ENCODE assay signal across 26 cellular contexts in the genomic region with DNA sequence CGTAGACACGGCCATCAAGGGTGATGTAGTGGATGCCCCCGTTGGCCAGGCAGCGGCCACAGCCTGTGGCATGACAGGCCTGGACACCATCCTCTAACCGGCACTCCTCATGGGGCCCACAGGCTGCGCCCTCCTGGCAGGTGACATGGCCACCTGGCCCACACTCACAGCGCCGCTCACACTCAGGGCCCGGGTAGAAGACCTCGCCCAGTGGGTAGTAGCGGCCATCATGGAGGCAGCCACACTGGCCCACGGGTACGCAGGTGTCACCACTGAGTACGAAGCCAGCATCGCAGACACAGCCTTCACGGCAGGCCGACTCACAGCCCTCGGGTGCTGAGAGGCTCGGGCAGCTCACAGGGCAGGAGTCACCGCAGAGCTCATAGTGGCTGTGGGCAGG. TPM values are rescaled to one million over a fixed set of nuclear protein-coding genes. Genes with fewer than 3 reads are reported as not detected.
A peak's percentile ranks its signal among the peaks of the same experiment; 100 is the strongest.
DNase-seq lines count a peak whose midpoint lies in the region; ATAC-seq, FAIRE-seq and TF ChIP-seq lines count a peak whose summit lies in the region.
"Had no signal": no experiment of that assay in that cellular context is flagged by ENCODE, and none has a peak within 500 bp of the region (broad histone marks: within the 10 kb centered on the region; RNA-seq: fewer than 3 reads in every experiment).

No MANE protein-coding gene starts in this region.

- H3K36me3 ChIP-seq in HepG2 (replicated peaks in 1 of 2; ENCODE audit: control insufficient read depth in 1 of 2, insufficient read depth in 2 of 2, low read length in 2 of 2) (no peaks in the 10 kb centered on the region; a peak in 2 of 5 replicates), right lobe of liver (no peaks in the 10 kb centered on the region), endodermal cell (ENCODE audit: control insufficient read depth, insufficient read depth, low read length) (no peaks in the 10 kb centered on the region), neuronal stem cell (replicated peaks in 1 of 2; ENCODE audit: control insufficient read depth in 2 of 2, insufficient read depth in 2 of 2, low read length in 2 of 2) (no peaks in the 10 kb centered on the region)
- H3K36me3 ChIP-seq: BE2C had no signal

- BruUV-seq in HepG2 (replicated peaks; lab: Mats Ljungman, UMichigan), result no TSS peak

- no peak for DNase-seq in HepG2 (ENCODE audit: low spot score)
- DNase-seq in right lobe of liver, result no peak
- peak; percentile 33 for DNase-seq in endodermal cell
- no peak for DNase-seq in neuronal stem cell (ENCODE audit: low spot score)
- DNase-seq: 8988T; ACHN; AML-193; BE2C; CD4-positive, alpha-beta T cell; CD8-positive, alpha-beta memory T cell; DMS 273 treated with DMSO at 0.1 percent for 48 hours; DMS79; EL; GDM1; GOT3; HCEC 1CT had no signal

- no peak for FAIRE-seq in HepG2 (lab: Jason Lieb, UNC)
- FAIRE-seq: A549, D721Med, GM12878, GM18507, H54 had no signal

- POLR2A ChIA-PET in HepG2 (lab: Yijun Ruan, JAX), result no interaction called here

- in situ Hi-C loops in HepG2 (cut with HindIII; ENCODE audit: extremely low pct_ligation_motif_present, low pct_unique_long_range_greater_than_20kb), result no loop called here

- no peaks in the 10 kb centered on the region for H3K9me3 Mint-ChIP-seq in endodermal cell
- H3K9me3 Mint-ChIP-seq: CD4-positive, alpha-beta T cell; CD8-positive, alpha-beta memory T cell had no signal

- no peak for TF ChIP-seq RAD21 in HepG2 (CRISPR knock-in tag; IDR thresholded peaks at IDR 0.05)

- H3K27me3 ChIP-seq in HepG2 (ENCODE audit: control insufficient read depth in 1 of 2, insufficient read depth in 2 of 2, low read length in 2 of 2), result no peaks in the 10 kb centered on the region
- H3K27me3 ChIP-seq in right lobe of liver, result no peaks in the 10 kb centered on the region
- no peaks in the 10 kb centered on the region for H3K27me3 ChIP-seq in endodermal cell (ENCODE audit: control insufficient read depth, insufficient read depth, low read length, poor library complexity, severe bottlenecking)
- no peaks in the 10 kb centered on the region for H3K27me3 ChIP-seq in neuronal stem cell (ENCODE audit: control insufficient read depth in 3 of 3, insufficient read depth in 3 of 3, low read depth in 1 of 3, low read length in 3 of 3)
- H3K27me3 ChIP-seq: BE2C; BLaER1 treated with 17β-estradiol and CSF1 and Interleukin-3, amounts not matched to agents 10 nM and 100 nM had no signal

- WGBS in HepG2 (ENCODE audit: low lambda C conversion rate), result 93% methylated on average over 8 of the region's 20 CpGs
- 92% methylated on average over 2 of the region's 20 CpGs for WGBS in right lobe of liver (ENCODE audit: insufficient coverage, low coverage, low lambda C conversion rate, missing lambda C conversion rate)
- WGBS in endodermal cell (ENCODE audit: insufficient coverage in 1 of 2, insufficient read length in 1 of 2), 2 experiments, result 94 to 96% methylated on average over 17 to 20 of the region's 20 CpGs
- WGBS in neuronal stem cell (ENCODE audit: extremely low coverage in 2 of 2, insufficient read length in 2 of 2, insufficient replicate concordance in 1 of 2), 2 donors, result no CpG with 5 or more reads among the region's 20 CpGs

- no peak overlapping the region for H2BK15ac ChIP-seq in neuronal stem cell (ENCODE audit: low read length)

- H4K20me1 ChIP-seq in HepG2 (ENCODE audit: insufficient read depth, low read length), result no peaks in the 10 kb centered on the region

- H3K27ac ChIP-seq in HepG2 (ENCODE audit: extremely low read length, insufficient read depth, low read length), result no peak overlapping the region
- no peak overlapping the region for H3K27ac ChIP-seq in right lobe of liver
- H3K27ac ChIP-seq in endodermal cell (ENCODE audit: low read depth, low read length), result no peak overlapping the region
- H3K27ac ChIP-seq in neuronal stem cell (replicated peaks; ENCODE audit: low read length), result no peak overlapping the region
- H3K27ac ChIP-seq: A549; BLaER1 treated with 17β-estradiol and CSF1 and Interleukin-3, amounts not matched to agents 10 nM and 100 nM had no signal

- H3K4me3 Mint-ChIP-seq in endodermal cell, result no peak overlapping the region
- H3K4me3 Mint-ChIP-seq: CD14-positive monocyte; CD4-positive, alpha-beta T cell; CD8-positive, alpha-beta memory T cell had no signal

- no peak overlapping the region for H4K91ac ChIP-seq in neuronal stem cell (ENCODE audit: low read depth, low read length, poor library complexity)

- peaks cover 7% of the 10 kb centered on the region for H3K27me3 Mint-ChIP-seq in endodermal cell (ENCODE audit: insufficient read depth)
- H3K27me3 Mint-ChIP-seq: CD4-positive, alpha-beta T cell; CD8-positive, alpha-beta memory T cell had no signal

- H4K8ac ChIP-seq in neuronal stem cell (ENCODE audit: low read depth, low read length), result peak overlapping the region; percentile 6

- peak overlapping the region; percentile 58 for H3K18ac ChIP-seq in neuronal stem cell (ENCODE audit: low read length)

- peaks cover 6% of the 10 kb centered on the region for H3K4me1 Mint-ChIP-seq in endodermal cell
- H3K4me1 Mint-ChIP-seq: CD14-positive monocyte; CD8-positive, alpha-beta memory T cell had no signal

- TF ChIP-seq CTCF in HepG2 (CRISPR knock-in tag; IDR thresholded peaks at IDR 0.05), result no peak
- no peak for TF ChIP-seq CTCF in right lobe of liver (IDR thresholded peaks at IDR 0.05)
- no peak for TF ChIP-seq CTCF in endodermal cell (conservative IDR thresholded peaks at IDR 0.05)

- H2BK120ac ChIP-seq in neuronal stem cell (ENCODE audit: low read depth, low read length), result no peak overlapping the region

- no peaks in the 10 kb centered on the region for H3K36me3 Mint-ChIP-seq in endodermal cell (ENCODE audit: low read depth)
- H3K36me3 Mint-ChIP-seq: CD14-positive monocyte had no signal

- no peak overlapping the region for H3K27ac Mint-ChIP-seq in endodermal cell
- H3K27ac Mint-ChIP-seq: CD14-positive monocyte; CD4-positive, alpha-beta T cell; CD8-positive, alpha-beta memory T cell had no signal

- CTCF ChIA-PET in HepG2 (lab: Yijun Ruan, JAX; ENCODE audit: low intra/inter-chr PET ratio, low total read pairs), result no interaction called here

- peak overlapping the region; percentile 58 for H2BK12ac ChIP-seq in neuronal stem cell (ENCODE audit: low read length)

- no peak overlapping the region for H3K4me2 ChIP-seq in HepG2 (ENCODE audit: low read depth, low read length)
- H3K4me2 ChIP-seq in neuronal stem cell (ENCODE audit: insufficient read depth, low read length, poor library complexity, severe bottlenecking), result no peak overlapping the region
- H3K4me2 ChIP-seq: A549; BLaER1 treated with 17β-estradiol and CSF1 and Interleukin-3, amounts not matched to agents 10 nM and 100 nM had no signal

- H2AK5ac ChIP-seq in neuronal stem cell (ENCODE audit: low read depth, low read length), result peak overlapping the region; percentile 89

- no peak overlapping the region for H2BK5ac ChIP-seq in neuronal stem cell (ENCODE audit: low read length)

- H2AFZ ChIP-seq in HepG2 (ENCODE audit: low read length), result no peak overlapping the region
- no peak overlapping the region for H2AFZ ChIP-seq in neuronal stem cell (ENCODE audit: low read length)

- H3K4me1 ChIP-seq in HepG2 (ENCODE audit: insufficient read depth, low read length) (no peaks in the 10 kb centered on the region), right lobe of liver (no peaks in the 10 kb centered on the region), endodermal cell (ENCODE audit: control insufficient read depth, insufficient read depth, low read length) (no peaks in the 10 kb centered on the region), neuronal stem cell (ENCODE audit: control insufficient read depth in 2 of 2, insufficient read depth in 1 of 2, low read depth in 1 of 2, low read length in 2 of 2) (peaks cover 0 to 5% of the 10 kb centered on the region in 2 donors)
- H3K4me1 ChIP-seq: A549; BE2C; BLaER1 treated with 17β-estradiol and CSF1 and Interleukin-3, amounts not matched to agents 10 nM and 100 nM had no signal

- no peak overlapping the region for H3K23ac ChIP-seq in neuronal stem cell (ENCODE audit: low read depth, low read length, poor library complexity)

- TF ChIP-seq POLR2A in HepG2 (IDR thresholded peaks at IDR 0.05; ENCODE audit: insufficient read depth in 1 of 2, low read depth in 2 of 2, low read length in 2 of 2) (no peak), right lobe of liver (IDR thresholded peaks at IDR 0.05) (no peak)

- H3K4me3 ChIP-seq in HepG2 (replicated peaks in 1 of 3; ENCODE audit: insufficient read depth in 1 of 3, low read depth in 2 of 3, low read length in 3 of 3), result no peak overlapping the region
- H3K4me3 ChIP-seq in right lobe of liver, result no peak overlapping the region
- H3K4me3 ChIP-seq in endodermal cell (ENCODE audit: low read length), result no peak overlapping the region
- peak overlapping the region in 1 of 2 donors; percentile 66 for H3K4me3 ChIP-seq in neuronal stem cell (ENCODE audit: low read length in 2 of 2)
- H3K4me3 ChIP-seq: A549; BLaER1 treated with 17β-estradiol and CSF1 and Interleukin-3, amounts not matched to agents 10 nM and 100 nM; GM12878 had no signal

- ATAC-seq in HepG2 (no peak), right lobe of liver (no peak), HG03095 (IDR thresholded peaks at IDR 0.05; ENCODE audit: unreplicated experiment) (no peak), HG03175 (IDR thresholded peaks at IDR 0.05; ENCODE audit: unreplicated experiment) (no peak)
- no peak for ATAC-seq in activated CD4-positive, CD25-positive, alpha-beta regulatory T cell treated with anti-CD3 and anti-CD28 coated beads, Interleukin-2, amount 50 U/mL, for 24 hours
- ATAC-seq: A549, GM12878 had no signal

- TF ChIP-seq EP300 in HepG2 (IDR thresholded peaks at IDR 0.05; ENCODE audit: low read depth in 2 of 2, low read length in 2 of 2) (no peak), HepG2 (CRISPR knock-in tag; IDR thresholded peaks at IDR 0.05; ENCODE audit: borderline replicate concordance) (no peak)

- intact Hi-C loops in HepG2 (cut with micrococcal nuclease; ENCODE audit: unreplicated experiment) (no loop called here), right lobe of liver (cut with DNase I) (no loop called here)

- peak overlapping the region; percentile 66 for H3K4ac ChIP-seq in neuronal stem cell (ENCODE audit: low read length)

- H3K9me3 ChIP-seq in HepG2 (ENCODE audit: low read length), result no peaks in the 10 kb centered on the region
- H3K9me3 ChIP-seq in right lobe of liver, result no peaks in the 10 kb centered on the region
- no peaks in the 10 kb centered on the region for H3K9me3 ChIP-seq in endodermal cell (ENCODE audit: control insufficient read depth, low read length)
- H3K9me3 ChIP-seq in neuronal stem cell (replicated peaks in 1 of 2; ENCODE audit: control insufficient read depth in 2 of 2, insufficient read depth in 1 of 2, low read depth in 1 of 2, low read length in 2 of 2), result no peaks in the 10 kb centered on the region
- H3K9me3 ChIP-seq: A549; BE2C; BLaER1 treated with 17β-estradiol and CSF1 and Interleukin-3, amounts not matched to agents 10 nM and 100 nM had no signal

- H3K79me1 ChIP-seq in neuronal stem cell (ENCODE audit: low read depth, low read length), result no peaks in the 10 kb centered on the region

- peak overlapping the region; percentile 23 for H3K14ac ChIP-seq in neuronal stem cell (ENCODE audit: low read length)

- H3K9ac ChIP-seq in HepG2 (ENCODE audit: insufficient read depth, low read depth, low read length), result no peak overlapping the region
- no peak overlapping the region for H3K9ac ChIP-seq in endodermal cell (ENCODE audit: extremely low read depth, low read length, poor library complexity, severe bottlenecking)
- peak overlapping the region; percentile 3 for H3K9ac ChIP-seq in neuronal stem cell (ENCODE audit: low read depth, low read length, poor library complexity)
- H3K9ac ChIP-seq: BLaER1 treated with 17β-estradiol and CSF1 and Interleukin-3, amounts not matched to agents 10 nM and 100 nM had no signal

- no peaks in the 10 kb centered on the region for H3K79me2 ChIP-seq in HepG2 (ENCODE audit: insufficient read depth, low read length)

RNA-seq across cellular contexts. Expression of a gene that starts 27.2 kb away (rescaled TPM):
- total RNA-seq in HepG2 (2016; rRNA removed; fragmentation: Illumina TruSeq; extraction: Trizol) (153 and 235 TPM in 2 replicates), right lobe of liver (10 to 100 TPM; 46.1 to 76.2 (median 51.4) TPM), endodermal cell (100 to 1,000 TPM; 356 to 387 TPM)
- total RNA-seq in HepG2 (2016; cell fraction: cytosol; rRNA removed; fragmentation: Illumina TruSeq; extraction: Trizol; ENCODE audit: low read depth), result 97.6 and 118 TPM in 2 replicates
- 156 and 237 TPM in 2 replicates for total RNA-seq in HepG2 (2016; cell fraction: insoluble cytoplasmic fraction; rRNA removed; fragmentation: Illumina TruSeq; extraction: Trizol)
- total RNA-seq in HepG2 (2016; cell fraction: membrane; rRNA removed; fragmentation: Illumina TruSeq; extraction: Trizol), result 195 and 220 TPM in 2 replicates
- total RNA-seq in HepG2 (2016; cell fraction: nucleus; rRNA removed; fragmentation: Illumina TruSeq; extraction: Trizol), result 85.6 and 92.5 TPM in 2 replicates
- polyA plus RNA-seq in HepG2 (2011; rRNA removed), result 408 and 468 TPM in 2 replicates
- polyA plus RNA-seq in HepG2 (2011; cell fraction: cytosol; rRNA removed), result 399 and 528 TPM in 2 replicates
- 142 and 169 TPM in 2 replicates for polyA plus RNA-seq in HepG2 (2011; cell fraction: nucleus; rRNA removed)
- polyA plus RNA-seq in HepG2 (2012), result 311 and 349 TPM in 2 replicates
- 376 and 452 TPM in 2 replicates for polyA plus RNA-seq in HepG2 (2016; cell fraction: cytosol; fragmentation: Illumina TruSeq; extraction: Trizol; ENCODE audit: low read depth)
- 420 and 553 TPM in 2 replicates for polyA plus RNA-seq in HepG2 (2016; cell fraction: insoluble cytoplasmic fraction; fragmentation: Illumina TruSeq; extraction: Trizol; ENCODE audit: low read depth)
- 376 and 422 TPM in 2 replicates for polyA plus RNA-seq in HepG2 (2016; cell fraction: membrane; fragmentation: Illumina TruSeq; extraction: Trizol; ENCODE audit: low read depth)
- 243 and 256 TPM in 2 replicates for polyA plus RNA-seq in HepG2 (2016; cell fraction: nucleus; fragmentation: Illumina TruSeq; extraction: Trizol; ENCODE audit: insufficient read depth, low read depth)
- polyA minus RNA-seq in HepG2 (2011; rRNA and poly(A)+ RNA removed; ENCODE audit: low replicate concordance), result 543 and 868 TPM in 2 replicates
- 96.2 and 102 TPM in 2 replicates for polyA minus RNA-seq in HepG2 (2011; cell fraction: cytosol; rRNA and poly(A)+ RNA removed)
- polyA minus RNA-seq in HepG2 (2011; cell fraction: nucleus; rRNA and poly(A)+ RNA removed), result 21.2 and 34.9 TPM in 2 replicates
- polyA plus RNA-seq in endodermal cell (2013, experiment 1 of 2), result 327 TPM
- polyA plus RNA-seq in endodermal cell (2013, experiment 2 of 2), result 284 TPM
- polyA plus RNA-seq in neuronal stem cell (2013, experiment 1 of 2), result 435 TPM
- polyA plus RNA-seq in neuronal stem cell (2013, experiment 2 of 2), result 415 TPM

RNA-seq across cellular contexts. Expression of a gene that starts 39.4 kb away (rescaled TPM):
- 0.45 and 0.82 TPM in 2 replicates for total RNA-seq in HepG2 (2016; rRNA removed; fragmentation: Illumina TruSeq; extraction: Trizol)
- total RNA-seq in HepG2 (2016; cell fraction: cytosol; rRNA removed; fragmentation: Illumina TruSeq; extraction: Trizol; ENCODE audit: low read depth), result 1.2 and 1.7 TPM in 2 replicates
- total RNA-seq in HepG2 (2016; cell fraction: insoluble cytoplasmic fraction; rRNA removed; fragmentation: Illumina TruSeq; extraction: Trizol), result 0.39 and 1.3 TPM in 2 replicates
- 1.00 and 1.1 TPM in 2 replicates for total RNA-seq in HepG2 (2016; cell fraction: membrane; rRNA removed; fragmentation: Illumina TruSeq; extraction: Trizol)
- total RNA-seq in HepG2 (2016; cell fraction: nucleus; rRNA removed; fragmentation: Illumina TruSeq; extraction: Trizol), result 1.3 and 1.5 TPM in 2 replicates
- polyA plus RNA-seq in HepG2 (2011; rRNA removed), result 1.1 and 1.3 TPM in 2 replicates
- 0.50 and 0.64 TPM in 2 replicates for polyA plus RNA-seq in HepG2 (2011; cell fraction: cytosol; rRNA removed)
- 5.0 and 6.5 TPM in 2 replicates for polyA plus RNA-seq in HepG2 (2011; cell fraction: nucleus; rRNA removed)
- polyA plus RNA-seq in HepG2 (2012), result 2.0 and 2.5 TPM in 2 replicates
- 1.7 and 1.9 TPM in 2 replicates for polyA plus RNA-seq in HepG2 (2016; cell fraction: cytosol; fragmentation: Illumina TruSeq; extraction: Trizol; ENCODE audit: low read depth)
- 0.58 and 0.68 TPM in 2 replicates for polyA plus RNA-seq in HepG2 (2016; cell fraction: insoluble cytoplasmic fraction; fragmentation: Illumina TruSeq; extraction: Trizol; ENCODE audit: low read depth)
- 1.8 and 2.4 TPM in 2 replicates for polyA plus RNA-seq in HepG2 (2016; cell fraction: membrane; fragmentation: Illumina TruSeq; extraction: Trizol; ENCODE audit: low read depth)
- polyA plus RNA-seq in HepG2 (2016; cell fraction: nucleus; fragmentation: Illumina TruSeq; extraction: Trizol; ENCODE audit: insufficient read depth, low read depth), result 4.3 and 5.9 TPM in 2 replicates
- 1.2 and 13.7 TPM in 2 replicates for polyA minus RNA-seq in HepG2 (2011; rRNA and poly(A)+ RNA removed; ENCODE audit: low replicate concordance)
- not detected in 2 replicates for polyA minus RNA-seq in HepG2 (2011; cell fraction: cytosol; rRNA and poly(A)+ RNA removed)
- polyA minus RNA-seq in HepG2 (2011; cell fraction: nucleus; rRNA and poly(A)+ RNA removed), result 1.3 and 2.7 TPM in 2 replicates
- total RNA-seq in right lobe of liver, result 1 to 10 TPM; 2.5 to 6.3 (median 4.4) TPM
- total RNA-seq in endodermal cell, result 10 to 100 TPM; 21.8 to 37.7 TPM
- 32.8 TPM for polyA plus RNA-seq in endodermal cell (2013, experiment 1 of 2)
- polyA plus RNA-seq in endodermal cell (2013, experiment 2 of 2), result 27.3 TPM
- polyA plus RNA-seq in neuronal stem cell (2013, experiment 1 of 2), result 36.7 TPM
- polyA plus RNA-seq in neuronal stem cell (2013, experiment 2 of 2), result 35.1 TPM
